Comparison of ENCODE assay signal across 34 cellular contexts in genomic region chr6:9878535-9878934, GRCh38.
"Had no signal": no experiment of that assay in that cellular context is flagged by ENCODE, and none has a peak within 500 bp of the region (broad histone marks: within the 10 kb centered on the region; RNA-seq: fewer than 3 reads in every experiment).

No MANE protein-coding gene starts in this region.

- H3K36me3 ChIP-seq: MG63 had no signal

- H3K4me3 ChIP-seq: MG63 had no signal

- DNase-seq: Karpas-422, Kasumi-1, MG63, MM.1S, MV-4-11, NCI-H1048, NCI-H1092, NCI-H1092 treated with DMSO at 0.1 percent for 48 hours, NCI-H1105, NCI-H1105 treated with DMSO at 0.1 percent for 48 hours, NCI-H1417, NCI-H1417 treated with DMSO at 0.1 percent for 48 hours, NCI-H1436, NCI-H1436 treated with DMSO at 0.1 percent for 48 hours, NCI-H146, NCI-H1694, NCI-H1694 treated with DMSO at 0.1 percent for 48 hours, NCI-H187, NCI-H187 treated with DMSO at 0.1 percent for 48 hours, NCI-H1930, NCI-H2029, NCI-H2029 treated with DMSO at 0.1 percent for 48 hours, NCI-H2081, NCI-H2081 treated with DMSO at 0.1 percent for 48 hours, NCI-H2107, NCI-H2171, NCI-H2171 treated with DMSO at 0.1 percent for 48 hours, NCI-H2227 treated with DMSO at 0.1 percent for 48 hours, NCI-H226, NCI-H345, NCI-H446, NCI-H446 treated with DMSO at 0.1 percent for 48 hours, NCI-H510A, NCI-H510A treated with DMSO at 0.1 percent for 48 hours had no signal

- H3K27me3 ChIP-seq: MG63 had no signal
